In genomic region chr10:69413221-69413865, GRCh38 we compare ENCODE assay signal across 7 cellular contexts. TPM values are rescaled to one million over a fixed set of nuclear protein-coding genes. Genes with fewer than 3 reads are reported as not detected.
DNase-seq lines count a peak whose midpoint lies in the region; ATAC-seq and TF ChIP-seq lines count a peak whose summit lies in the region.

No MANE protein-coding gene starts in this region.

- no peak for ATAC-seq in natural killer cell
- no peak for ATAC-seq in stimulated activated memory B cell treated with anti-CD40 and anti-IgM and Interleukin-4, amounts not matched to agents 10 μg/mL and 1 μg/mL and 100 μg/mL, for 72 hours

- H3K4me3 ChIP-seq in GM12875 (ENCODE audit: low read depth, low read length) (no peak overlapping the region), NB4 (ENCODE audit: low read depth, low read length) (no peak overlapping the region), WI38 (ENCODE audit: low read depth, low read length) (no peak overlapping the region)

- peak overlapping the region in 1 of 2 donors; percentile 40 for H3K27ac Mint-ChIP-seq in natural killer cell
- H3K27ac Mint-ChIP-seq in stimulated activated memory B cell treated with anti-CD40 and anti-IgM and Interleukin-4, amounts not matched to agents 10 μg/mL and 1 μg/mL and 100 μg/mL, for 72 hours = no peak overlapping the region

- H3K4me3 Mint-ChIP-seq in natural killer cell = no peak overlapping the region
- H3K4me3 Mint-ChIP-seq in stimulated activated memory B cell treated with anti-CD40 and anti-IgM and Interleukin-4, amounts not matched to agents 10 μg/mL and 1 μg/mL and 100 μg/mL, for 72 hours = no peak overlapping the region

- H3K27me3 Mint-ChIP-seq in natural killer cell (ENCODE audit: low read depth in 2 of 2) = peaks cover 0 to 12% of the 10 kb centered on the region in 2 donors
- H3K27me3 Mint-ChIP-seq in stimulated activated memory B cell treated with anti-CD40 and anti-IgM and Interleukin-4, amounts not matched to agents 10 μg/mL and 1 μg/mL and 100 μg/mL, for 72 hours = peaks cover 9% of the 10 kb centered on the region

- no peaks in the 10 kb centered on the region for H3K36me3 Mint-ChIP-seq in natural killer cell
- H3K36me3 Mint-ChIP-seq in stimulated activated memory B cell treated with anti-CD40 and anti-IgM and Interleukin-4, amounts not matched to agents 10 μg/mL and 1 μg/mL and 100 μg/mL, for 72 hours = no peaks in the 10 kb centered on the region

- H3K4me1 Mint-ChIP-seq in natural killer cell = peaks cover 6 to 14% of the 10 kb centered on the region in 2 donors
- H3K4me1 Mint-ChIP-seq in stimulated activated memory B cell treated with anti-CD40 and anti-IgM and Interleukin-4, amounts not matched to agents 10 μg/mL and 1 μg/mL and 100 μg/mL, for 72 hours = peaks cover 34% of the 10 kb centered on the region

- no peaks in the 10 kb centered on the region for H3K9me3 Mint-ChIP-seq in natural killer cell
- no peaks in the 10 kb centered on the region for H3K9me3 Mint-ChIP-seq in stimulated activated memory B cell treated with anti-CD40 and anti-IgM and Interleukin-4, amounts not matched to agents 10 μg/mL and 1 μg/mL and 100 μg/mL, for 72 hours

- peak; percentile 60 for DNase-seq in NB4 (ENCODE audit: low read depth)
- DNase-seq in fibroblast of peridontal ligament (ENCODE audit: extremely low read depth) = peak; percentile 76
- peak; percentile 21 for DNase-seq in natural killer cell
- no peak for DNase-seq in NCI-H1417 treated with DMSO at 0.1 percent for 48 hours (lab: John Stamatoyannopoulos, UW)

- peak; percentile 65 for TF ChIP-seq CTCF in GM12875 (IDR thresholded peaks at IDR 0.05; ENCODE audit: borderline replicate concordance, insufficient read depth, low read depth, low read length)
- peak; percentile 65 for TF ChIP-seq CTCF in NB4 (IDR thresholded peaks at IDR 0.05; ENCODE audit: low read depth, low read length)
- TF ChIP-seq CTCF in WI38 (IDR thresholded peaks at IDR 0.05; ENCODE audit: low read depth, low read length) = peak; percentile 69
- TF ChIP-seq CTCF in natural killer cell (IDR thresholded peaks at IDR 0.05) = peak; percentile 37

- TF ChIP-seq POLR2A in NB4 (IDR thresholded peaks at IDR 0.05; ENCODE audit: extremely low read depth, insufficient read length) = no peak

- intact Hi-C loops in natural killer cell (cut with micrococcal nuclease) = no loop called here

RNA-seq across cellular contexts. Expression of gene TACR2, which starts 3.4 kb away (rescaled TPM):
- total RNA-seq in natural killer cell = not detected

RNA-seq across cellular contexts. Expression of gene TSPAN15, which starts 37.9 kb away (rescaled TPM):
- total RNA-seq in natural killer cell = 1 to 10 TPM; 1.3 to 3.9 (median 2.1) TPM
